8 cellular contexts compared by ENCODE assay signal in the genomic region with DNA sequence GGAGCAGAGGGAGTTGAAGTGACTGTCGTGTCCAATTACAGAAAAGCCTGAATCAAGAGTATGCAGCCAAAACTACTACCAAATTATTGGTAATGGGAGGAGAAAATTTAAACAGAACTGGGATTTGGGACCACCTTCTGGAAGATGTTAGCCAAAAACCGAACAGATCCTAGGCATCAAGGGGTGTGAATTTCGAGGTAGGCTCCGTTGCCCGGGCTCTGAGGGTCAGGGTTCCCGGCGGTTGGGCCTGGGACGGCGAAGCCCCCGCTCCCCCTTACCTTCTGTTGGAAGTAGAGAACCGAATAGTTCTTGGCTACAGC. TPM values are rescaled to one million over a fixed set of nuclear protein-coding genes. Genes with fewer than 3 reads are reported as not detected.
DNase-seq lines count a peak whose midpoint lies in the region; ATAC-seq, FAIRE-seq and TF ChIP-seq lines count a peak whose summit lies in the region.

No MANE protein-coding gene starts in this region.

- H3K36me3 ChIP-seq in GM23248 (ENCODE audit: low read depth) (no peaks in the 10 kb centered on the region), HepG2 (replicated peaks in 1 of 2; ENCODE audit: control insufficient read depth in 1 of 2, insufficient read depth in 2 of 2, low read length in 2 of 2) (no peaks in the 10 kb centered on the region)

- peaks cover 53% of the 10 kb centered on the region for H3K4me1 Mint-ChIP-seq in activated naive CD8-positive, alpha-beta T cell treated with anti-CD3 and anti-CD28 coated beads, Interleukin-2, amount 10 ng/mL, durations not matched to agents 7 days and 5 days
- H3K4me1 Mint-ChIP-seq in type B pancreatic cell (ENCODE audit: unreplicated experiment): peaks cover 34% of the 10 kb centered on the region

- CTCF ChIA-PET in HepG2 (lab: Yijun Ruan, JAX; ENCODE audit: low intra/inter-chr PET ratio, low total read pairs): no interaction called here
- CTCF ChIA-PET in GM10248 (lab: Yijun Ruan, JAX): interaction anchor here (0.7 to 3.0 kb wide), 11 partner anchors 8 to 922 kb away, joined by 3 to 18 read pairs (median 4); no protein-coding TSS in a partner anchor

- peaks cover 7% of the 10 kb centered on the region for H3K36me3 Mint-ChIP-seq in activated naive CD8-positive, alpha-beta T cell treated with anti-CD3 and anti-CD28 coated beads, Interleukin-2, amount 10 ng/mL, durations not matched to agents 7 days and 5 days
- H3K36me3 Mint-ChIP-seq in type B pancreatic cell: no peaks in the 10 kb centered on the region

- H2AFZ ChIP-seq in GM23248 (peak overlapping the region; percentile 93), HepG2 (ENCODE audit: low read length) (no peak overlapping the region)

- H3K9me3 Mint-ChIP-seq in activated naive CD8-positive, alpha-beta T cell treated with anti-CD3 and anti-CD28 coated beads, Interleukin-2, amount 10 ng/mL, durations not matched to agents 7 days and 5 days: no peaks in the 10 kb centered on the region
- no peaks in the 10 kb centered on the region for H3K9me3 Mint-ChIP-seq in type B pancreatic cell

- no peaks in the 10 kb centered on the region for H3K27me3 Mint-ChIP-seq in activated naive CD8-positive, alpha-beta T cell treated with anti-CD3 and anti-CD28 coated beads, Interleukin-2, amount 10 ng/mL, durations not matched to agents 7 days and 5 days
- no peaks in the 10 kb centered on the region for H3K27me3 Mint-ChIP-seq in type B pancreatic cell

- TF ChIP-seq EP300 in HepG2 (IDR thresholded peaks at IDR 0.05; ENCODE audit: low read depth in 2 of 2, low read length in 2 of 2): no peak
- no peak for TF ChIP-seq EP300 in HepG2 (CRISPR knock-in tag; IDR thresholded peaks at IDR 0.05; ENCODE audit: borderline replicate concordance)

- H3K79me2 ChIP-seq in GM23248 (ENCODE audit: insufficient read depth): peaks cover 30% of the 10 kb centered on the region
- peaks cover 47% of the 10 kb centered on the region for H3K79me2 ChIP-seq in HepG2 (ENCODE audit: insufficient read depth, low read length)

- no peaks in the 10 kb centered on the region for H3K27me3 ChIP-seq in GM23248 (replicated peaks; ENCODE audit: insufficient read depth)
- H3K27me3 ChIP-seq in HepG2 (ENCODE audit: control insufficient read depth in 1 of 2, insufficient read depth in 2 of 2, low read length in 2 of 2): no peaks in the 10 kb centered on the region; a peak in 1 of 5 replicates

- H3K4me2 ChIP-seq in GM23248 (ENCODE audit: unreplicated experiment) (peak overlapping the region; percentile 99), HepG2 (ENCODE audit: low read depth, low read length) (peak overlapping the region; percentile 100)

- H3K27ac ChIP-seq in GM23248 (peak overlapping the region; percentile 91), HepG2 (ENCODE audit: extremely low read length, insufficient read depth, low read length) (peak overlapping the region; percentile 82)

- TF ChIP-seq CTCF in AG09309 (IDR thresholded peaks at IDR 0.05; ENCODE audit: control insufficient read depth, insufficient read depth, low read depth, low read length, missing control alignments) (no peak), HepG2 (CRISPR knock-in tag; IDR thresholded peaks at IDR 0.05) (no peak), type B pancreatic cell (conservative IDR thresholded peaks at IDR 0.05) (no peak), GM10248 (IDR thresholded peaks at IDR 0.05; ENCODE audit: control extremely low read depth, extremely low read depth, low read depth, missing control alignments) (no peak)

- FAIRE-seq in HepG2 (lab: Jason Lieb, UNC): no peak

- WGBS in GM23248 (ENCODE audit: low coverage in 1 of 2, low lambda C conversion rate in 2 of 2, missing lambda C conversion rate in 2 of 2), 2 experiments: 1% methylated on average over 11 of the region's 11 CpGs
- WGBS in HepG2 (ENCODE audit: low lambda C conversion rate): 0% methylated on average over 11 of the region's 11 CpGs

- POLR2A ChIA-PET in activated naive CD8-positive, alpha-beta T cell treated with anti-CD3 and anti-CD28 coated beads, Interleukin-2, amount 10 ng/mL, durations not matched to agents 7 days and 5 days (lab: Charles Lee): interaction anchor here (0.5 to 4.0 kb wide), 11 partner anchors 29 to 386 kb away, joined by 3 to 43 read pairs (median 5); a partner anchor contains a TSS
- POLR2A ChIA-PET in HepG2 (lab: Yijun Ruan, JAX) (interaction anchor here (0.7 to 2.1 kb wide), 13 partner anchors 12 to 385 kb away, joined by 3 to 27 read pairs (median 4); a partner anchor contains a TSS), GM10248 (lab: Yijun Ruan, JAX) (interaction anchor here (0.7 to 1.0 kb wide), 2 partner anchors 63 to 294 kb away, joined by 4 to 6 read pairs; a partner anchor contains a TSS)

- TF ChIP-seq POLR2A in HepG2 (IDR thresholded peaks at IDR 0.05; ENCODE audit: insufficient read depth in 1 of 2, low read depth in 2 of 2, low read length in 2 of 2): no peak

- H3K4me3 ChIP-seq in AG09309 (ENCODE audit: control insufficient read depth, low read depth, low read length) (peak overlapping the region; percentile 84), GM23248 (peak overlapping the region; percentile 94), HepG2 (replicated peaks in 1 of 3; ENCODE audit: insufficient read depth in 1 of 3, low read depth in 2 of 3, low read length in 3 of 3) (peak overlapping the region; percentile 87 to 96 (median 94))

- 0 out of 2 replicates have a peak, but pooled peaks cover 5% of the 10 kb centered on the region for H3K4me1 ChIP-seq in GM23248 (ENCODE audit: insufficient read depth)
- H3K4me1 ChIP-seq in HepG2 (ENCODE audit: insufficient read depth, low read length): peaks cover 32% of the 10 kb centered on the region

- peak overlapping the region; percentile 85 for H3K9ac ChIP-seq in GM23248
- H3K9ac ChIP-seq in HepG2 (ENCODE audit: insufficient read depth, low read depth, low read length): peak overlapping the region; percentile 88

- TF ChIP-seq RAD21 in HepG2 (CRISPR knock-in tag; IDR thresholded peaks at IDR 0.05): no peak

- no peaks in the 10 kb centered on the region for H3K9me3 ChIP-seq in GM23248 (ENCODE audit: low read depth)
- H3K9me3 ChIP-seq in HepG2 (ENCODE audit: low read length): no peaks in the 10 kb centered on the region

- H4K20me1 ChIP-seq in GM23248 (ENCODE audit: insufficient read depth) (no peaks in the 10 kb centered on the region), HepG2 (ENCODE audit: insufficient read depth, low read length) (no peaks in the 10 kb centered on the region)

- no peak for ATAC-seq in activated naive CD8-positive, alpha-beta T cell treated with anti-CD3 and anti-CD28 coated beads, Interleukin-2, amount 10 ng/mL, durations not matched to agents 7 days and 5 days (ENCODE audit: low read depth)
- peak; percentile 30 for ATAC-seq in HepG2
- no peak for ATAC-seq in GM18519 (IDR thresholded peaks at IDR 0.05; ENCODE audit: low FRiP score, unreplicated experiment)

- TSS peak; percentile 62 for BruUV-seq in HepG2 (replicated peaks; lab: Mats Ljungman, UMichigan)

- no peaks in the 10 kb centered on the region for H3F3A ChIP-seq in GM23248 (ENCODE audit: insufficient read depth)

- H3K27ac Mint-ChIP-seq in activated naive CD8-positive, alpha-beta T cell treated with anti-CD3 and anti-CD28 coated beads, Interleukin-2, amount 10 ng/mL, durations not matched to agents 7 days and 5 days: peak overlapping the region; percentile 99
- peak overlapping the region; percentile 98 for H3K27ac Mint-ChIP-seq in type B pancreatic cell

- H3K4me3 Mint-ChIP-seq in activated naive CD8-positive, alpha-beta T cell treated with anti-CD3 and anti-CD28 coated beads, Interleukin-2, amount 10 ng/mL, durations not matched to agents 7 days and 5 days: peak overlapping the region; percentile 99
- peak overlapping the region; percentile 99 for H3K4me3 Mint-ChIP-seq in type B pancreatic cell

- DNase-seq in AG09309 (ENCODE audit: low read depth): no peak
- peak; percentile 14 for DNase-seq in GM23248
- DNase-seq in activated naive CD8-positive, alpha-beta T cell treated with anti-CD3 and anti-CD28 coated beads, Interleukin-2, amount 10 ng/mL, durations not matched to agents 7 days and 5 days: no peak
- no peak for DNase-seq in HepG2 (ENCODE audit: low spot score)
- DNase-seq in type B pancreatic cell (ENCODE audit: extremely low spot score, unreplicated experiment): no peak
- DNase-seq in GM10248 (ENCODE audit: extremely low spot score): no peak
- DNase-seq in HUDEP-2 (lab: John Stamatoyannopoulos, UW; ENCODE audit: unreplicated experiment in 76 of 76): no peak

- H3K9me2 ChIP-seq in GM23248 (ENCODE audit: insufficient read depth): no peaks in the 10 kb centered on the region

- in situ Hi-C loops in GM23248 (cut with MboI) (loop anchor here (10.0 kb wide), 2 partner anchors 265 to 355 kb away; no protein-coding TSS in a partner anchor), HepG2 (cut with HindIII; ENCODE audit: extremely low pct_ligation_motif_present, low pct_unique_long_range_greater_than_20kb) (loop anchor here (5.0 to 10.0 kb wide), 4 partner anchors 172 to 355 kb away; a partner anchor contains a TSS)

- intact Hi-C loops in HepG2 (cut with micrococcal nuclease; ENCODE audit: unreplicated experiment): loop anchor here (1.0 to 10.0 kb wide), 4 partner anchors 33 to 385 kb away; a partner anchor contains a TSS

RNA-seq across cellular contexts. Expression of a gene that starts 0.3 kb away (rescaled TPM):
- 66.3 and 84.1 TPM in 2 replicates for total RNA-seq in GM23248 (2014; rRNA removed; shearing (Covaris generic))
- polyA plus RNA-seq in GM23248 (2016; fragmentation: Nextera tagmentation; extraction: Ambion mirVana) (85.7 and 90.1 TPM in 2 replicates), HepG2 (2011; rRNA removed) (79.7 and 105 TPM in 2 replicates)
- 10 to 100 TPM; 21.3 to 25.6 TPM for total RNA-seq in activated naive CD8-positive, alpha-beta T cell treated with anti-CD3 and anti-CD28 coated beads, Interleukin-2, amount 10 ng/mL, durations not matched to agents 7 days and 5 days
- total RNA-seq in HepG2 (2016; rRNA removed; fragmentation: Illumina TruSeq; extraction: Trizol) (49.9 and 84.2 TPM in 2 replicates), type B pancreatic cell (ENCODE audit: low replicate concordance) (61.1 and 77.5 TPM in 2 replicates)
- total RNA-seq in HepG2 (2016; cell fraction: cytosol; rRNA removed; fragmentation: Illumina TruSeq; extraction: Trizol; ENCODE audit: low read depth): 12.9 and 14.2 TPM in 2 replicates
- 49.2 and 86.3 TPM in 2 replicates for total RNA-seq in HepG2 (2016; cell fraction: insoluble cytoplasmic fraction; rRNA removed; fragmentation: Illumina TruSeq; extraction: Trizol)
- total RNA-seq in HepG2 (2016; cell fraction: membrane; rRNA removed; fragmentation: Illumina TruSeq; extraction: Trizol): 29.1 and 33.4 TPM in 2 replicates
- 75.4 and 86.0 TPM in 2 replicates for total RNA-seq in HepG2 (2016; cell fraction: nucleus; rRNA removed; fragmentation: Illumina TruSeq; extraction: Trizol)
- polyA plus RNA-seq in HepG2 (2011; cell fraction: cytosol; rRNA removed): 63.3 and 100 TPM in 2 replicates
- 24.2 and 26.5 TPM in 2 replicates for polyA plus RNA-seq in HepG2 (2011; cell fraction: nucleus; rRNA removed)
- 56.3 and 103 TPM in 2 replicates for polyA plus RNA-seq in HepG2 (2012)
- 12.6 and 13.4 TPM in 2 replicates for polyA plus RNA-seq in HepG2 (2016; cell fraction: cytosol; fragmentation: Illumina TruSeq; extraction: Trizol; ENCODE audit: low read depth)
- polyA plus RNA-seq in HepG2 (2016; cell fraction: insoluble cytoplasmic fraction; fragmentation: Illumina TruSeq; extraction: Trizol; ENCODE audit: low read depth): 48.2 and 49.2 TPM in 2 replicates
- 27.2 and 33.0 TPM in 2 replicates for polyA plus RNA-seq in HepG2 (2016; cell fraction: membrane; fragmentation: Illumina TruSeq; extraction: Trizol; ENCODE audit: low read depth)
- 84.6 and 95.4 TPM in 2 replicates for polyA plus RNA-seq in HepG2 (2016; cell fraction: nucleus; fragmentation: Illumina TruSeq; extraction: Trizol; ENCODE audit: insufficient read depth, low read depth)
- polyA minus RNA-seq in HepG2 (2011; rRNA and poly(A)+ RNA removed; ENCODE audit: low replicate concordance): 22.7 and 35.1 TPM in 2 replicates
- polyA minus RNA-seq in HepG2 (2011; cell fraction: cytosol; rRNA and poly(A)+ RNA removed): 55.6 and 56.6 TPM in 2 replicates
- 29.0 and 33.7 TPM in 2 replicates for polyA minus RNA-seq in HepG2 (2011; cell fraction: nucleus; rRNA and poly(A)+ RNA removed)

RNA-seq across cellular contexts. Expression of a gene that starts 1.6 kb away (rescaled TPM):
- 5.4 and 7.6 TPM in 2 replicates for total RNA-seq in GM23248 (2014; rRNA removed; shearing (Covaris generic))
- polyA plus RNA-seq in GM23248 (2016; fragmentation: Nextera tagmentation; extraction: Ambion mirVana) (4.5 and 5.0 TPM in 2 replicates), HepG2 (2011; rRNA removed) (2.2 and 3.5 TPM in 2 replicates)
- 10 to 100 TPM in 1 of 2 experiments, 1 to 10 TPM in 1; 8.8 to 10.6 TPM for total RNA-seq in activated naive CD8-positive, alpha-beta T cell treated with anti-CD3 and anti-CD28 coated beads, Interleukin-2, amount 10 ng/mL, durations not matched to agents 7 days and 5 days
- total RNA-seq in HepG2 (2016; rRNA removed; fragmentation: Illumina TruSeq; extraction: Trizol) (13.0 and 23.5 TPM in 2 replicates), type B pancreatic cell (ENCODE audit: low replicate concordance) (4.4 and 7.6 TPM in 2 replicates)
- 4.5 and 6.3 TPM in 2 replicates for total RNA-seq in HepG2 (2016; cell fraction: cytosol; rRNA removed; fragmentation: Illumina TruSeq; extraction: Trizol; ENCODE audit: low read depth)
- total RNA-seq in HepG2 (2016; cell fraction: insoluble cytoplasmic fraction; rRNA removed; fragmentation: Illumina TruSeq; extraction: Trizol): 12.6 and 21.3 TPM in 2 replicates
- 9.5 and 11.4 TPM in 2 replicates for total RNA-seq in HepG2 (2016; cell fraction: membrane; rRNA removed; fragmentation: Illumina TruSeq; extraction: Trizol)
- total RNA-seq in HepG2 (2016; cell fraction: nucleus; rRNA removed; fragmentation: Illumina TruSeq; extraction: Trizol): 9.5 and 11.1 TPM in 2 replicates
- polyA plus RNA-seq in HepG2 (2011; cell fraction: cytosol; rRNA removed): 1.6 and 2.0 TPM in 2 replicates
- 1.0 and 1.6 TPM in 2 replicates for polyA plus RNA-seq in HepG2 (2011; cell fraction: nucleus; rRNA removed)
- polyA plus RNA-seq in HepG2 (2012): 1.7 and 5.3 TPM in 2 replicates
- 0.66 and 0.94 TPM in 2 replicates for polyA plus RNA-seq in HepG2 (2016; cell fraction: cytosol; fragmentation: Illumina TruSeq; extraction: Trizol; ENCODE audit: low read depth)
- 13.7 and 16.2 TPM in 2 replicates for polyA plus RNA-seq in HepG2 (2016; cell fraction: insoluble cytoplasmic fraction; fragmentation: Illumina TruSeq; extraction: Trizol; ENCODE audit: low read depth)
- polyA plus RNA-seq in HepG2 (2016; cell fraction: membrane; fragmentation: Illumina TruSeq; extraction: Trizol; ENCODE audit: low read depth): 2.6 and 3.1 TPM in 2 replicates
- polyA plus RNA-seq in HepG2 (2016; cell fraction: nucleus; fragmentation: Illumina TruSeq; extraction: Trizol; ENCODE audit: insufficient read depth, low read depth): 11.7 and 12.4 TPM in 2 replicates
- 10.5 and 39.5 TPM in 2 replicates for polyA minus RNA-seq in HepG2 (2011; rRNA and poly(A)+ RNA removed; ENCODE audit: low replicate concordance)
- polyA minus RNA-seq in HepG2 (2011; cell fraction: cytosol; rRNA and poly(A)+ RNA removed): 1.9 and 3.3 TPM in 2 replicates
- polyA minus RNA-seq in HepG2 (2011; cell fraction: nucleus; rRNA and poly(A)+ RNA removed): 2.1 and 3.9 TPM in 2 replicates
